ENCODE assay signal across 9 cellular contexts in genomic region chr1:151062738-151063371, GRCh38. TPM values are rescaled to one million over a fixed set of nuclear protein-coding genes. Genes with fewer than 3 reads are reported as not detected.
DNase-seq lines count a peak whose midpoint lies in the region; ATAC-seq, FAIRE-seq and TF ChIP-seq lines count a peak whose summit lies in the region.
"Had no signal": no experiment of that assay in that cellular context is flagged by ENCODE, and none has a peak within 500 bp of the region (broad histone marks: within the 10 kb centered on the region; RNA-seq: fewer than 3 reads in every experiment).

No MANE protein-coding gene starts in this region.

- DNase-seq in D721Med (ENCODE audit: insufficient read length, low spot score) (no peak), MG63 (peak; percentile 69), endothelial cell (ENCODE audit: low spot score) (no peak), trophoblast cell (peak; percentile 51 to 70), DMS153 treated with DMSO at 0.1 percent for 48 hours (lab: John Stamatoyannopoulos, UW; ENCODE audit: unreplicated experiment) (no peak)
- DNase-seq in stimulated activated naive CD4-positive, alpha-beta T cell (lab: John Stamatoyannopoulos, UW) = no peak
- DNase-seq: colonic mucosa had no signal

- peak overlapping the region; percentile 98 for H3K4me3 Mint-ChIP-seq in endothelial cell (ENCODE audit: unreplicated experiment)

- peak; percentile 38 for FAIRE-seq in D721Med (lab: Jason Lieb, UNC)

- peak overlapping the region; percentile 60 for H3K4ac ChIP-seq in trophoblast cell (ENCODE audit: low read depth, low read length)

- no peak overlapping the region for H3K9ac ChIP-seq in trophoblast cell (ENCODE audit: low read length)

- no peak overlapping the region for H4K12ac ChIP-seq in trophoblast cell (ENCODE audit: low read depth, low read length)

- H3K4me3 ChIP-seq in MG63 (no peak overlapping the region), trophoblast cell (ENCODE audit: low read depth, low read length) (no peak overlapping the region)
- H3K4me3 ChIP-seq: colonic mucosa had no signal

- no peak overlapping the region for H4K91ac ChIP-seq in trophoblast cell (ENCODE audit: low read depth, low read length)

- peak overlapping the region; percentile 53 for H3K4me2 ChIP-seq in trophoblast cell (ENCODE audit: low read length)

- peaks cover 22% of the 10 kb centered on the region for H3K36me3 Mint-ChIP-seq in endothelial cell (ENCODE audit: low read depth, unreplicated experiment)

- H3K79me2 ChIP-seq in trophoblast cell (ENCODE audit: control insufficient read depth, insufficient read depth, low read length, poor library complexity) = peaks cover 25% of the 10 kb centered on the region

- no peak overlapping the region for H3K18ac ChIP-seq in trophoblast cell (ENCODE audit: low read length)

- peak overlapping the region; percentile 50 for H3K27ac ChIP-seq in trophoblast cell (ENCODE audit: low read depth, low read length)
- H3K27ac ChIP-seq: colonic mucosa had no signal

- no peak overlapping the region for H2BK120ac ChIP-seq in trophoblast cell (ENCODE audit: insufficient read depth, low read length, poor library complexity)

- H3K4me1 ChIP-seq in trophoblast cell (ENCODE audit: control insufficient read depth in 1 of 2, insufficient read depth in 2 of 2, low read length in 2 of 2) = peaks cover 5 to 8% of the 10 kb centered on the region in 2 experiments
- H3K4me1 ChIP-seq: colonic mucosa had no signal

- no CpG with 5 or more reads among the region's 3 CpGs for WGBS in trophoblast cell (ENCODE audit: extremely low coverage, insufficient coverage, insufficient read length)

- no peaks in the 10 kb centered on the region for H3K9me3 Mint-ChIP-seq in endothelial cell (ENCODE audit: unreplicated experiment)

- H3K9me3 ChIP-seq in MG63 (no peaks in the 10 kb centered on the region), trophoblast cell (ENCODE audit: insufficient read depth, low read depth, low read length) (no peaks in the 10 kb centered on the region)
- H3K9me3 ChIP-seq: colonic mucosa had no signal

- H2BK5ac ChIP-seq in trophoblast cell (ENCODE audit: low read depth, low read length, poor library complexity) = no peak overlapping the region

- H2BK12ac ChIP-seq in trophoblast cell (ENCODE audit: low read length) = no peak overlapping the region

- H2AFZ ChIP-seq in trophoblast cell (ENCODE audit: insufficient read depth, low read length, poor library complexity) = no peak overlapping the region

- H3K27me3 Mint-ChIP-seq in endothelial cell (ENCODE audit: unreplicated experiment) = peaks cover 4% of the 10 kb centered on the region

- H4K8ac ChIP-seq in trophoblast cell (ENCODE audit: low read depth, low read length) = no peak overlapping the region

- H3K4me1 Mint-ChIP-seq in endothelial cell (ENCODE audit: unreplicated experiment) = peaks cover 36% of the 10 kb centered on the region

- H3K27me3 ChIP-seq in MG63 (no peaks in the 10 kb centered on the region), trophoblast cell (ENCODE audit: insufficient read depth, low read length) (no peaks in the 10 kb centered on the region)
- H3K27me3 ChIP-seq: colonic mucosa had no signal

- no peak for ATAC-seq in GM19351 (IDR thresholded peaks at IDR 0.05; ENCODE audit: unreplicated experiment)
- no peak for ATAC-seq in HG03460 (IDR thresholded peaks at IDR 0.05; ENCODE audit: unreplicated experiment)

- TF ChIP-seq CTCF in D721Med (IDR thresholded peaks at IDR 0.05; ENCODE audit: insufficient read depth, missing control alignments) (no peak), endothelial cell (IDR thresholded peaks at IDR 0.05; ENCODE audit: unreplicated experiment) (no peak)

- peaks cover 9% of the 10 kb centered on the region for H3K36me3 ChIP-seq in MG63
- H3K36me3 ChIP-seq in trophoblast cell (ENCODE audit: control insufficient read depth in 1 of 2, insufficient read depth in 2 of 2, low read length in 2 of 2) = peaks cover 11 to 19% of the 10 kb centered on the region in 2 experiments
- H3K36me3 ChIP-seq: colonic mucosa had no signal

- H3K79me1 ChIP-seq in trophoblast cell (ENCODE audit: low read length) = peaks cover 25% of the 10 kb centered on the region

- no peak overlapping the region for H3K14ac ChIP-seq in trophoblast cell (ENCODE audit: low read length)

- no peak overlapping the region for H2AK5ac ChIP-seq in trophoblast cell (ENCODE audit: low read length)

- H3K27ac Mint-ChIP-seq in endothelial cell (ENCODE audit: unreplicated experiment) = peak overlapping the region; percentile 39

- no peak overlapping the region for H3K23ac ChIP-seq in trophoblast cell (ENCODE audit: low read length)

RNA-seq across cellular contexts. Expression of gene MLLT11, which starts 2.7 kb away (rescaled TPM):
- 6.8 and 11.5 TPM in 2 replicates for total RNA-seq in MG63 (2014; rRNA removed; shearing (Covaris generic); ENCODE audit: low replicate concordance)
- total RNA-seq in endothelial cell (ENCODE audit: unreplicated experiment) = 27.8 TPM
- 75.7 and 77.7 TPM in 2 replicates for polyA plus RNA-seq in trophoblast cell (2013)

RNA-seq across cellular contexts. Expression of gene CDC42SE1, which starts 3.4 kb away (rescaled TPM):
- 39.9 and 44.1 TPM in 2 replicates for total RNA-seq in MG63 (2014; rRNA removed; shearing (Covaris generic); ENCODE audit: low replicate concordance)
- total RNA-seq in endothelial cell (ENCODE audit: unreplicated experiment) = 180 TPM
- 123 and 125 TPM in 2 replicates for polyA plus RNA-seq in trophoblast cell (2013)

RNA-seq across cellular contexts. Expression of gene GABPB2, which starts 7.7 kb away (rescaled TPM):
- total RNA-seq in MG63 (2014; rRNA removed; shearing (Covaris generic); ENCODE audit: low replicate concordance) = 2.2 and 13.6 TPM in 2 replicates
- total RNA-seq in endothelial cell (ENCODE audit: unreplicated experiment) = 4.1 TPM
- polyA plus RNA-seq in trophoblast cell (2013) = 2.3 and 2.5 TPM in 2 replicates

RNA-seq across cellular contexts. Expression of gene C1orf56, which starts 15.3 kb away (rescaled TPM):
- 1.1 TPM in 1 of 2 replicates, not detected in the other for total RNA-seq in MG63 (2014; rRNA removed; shearing (Covaris generic); ENCODE audit: low replicate concordance)
- 1.0 TPM for total RNA-seq in endothelial cell (ENCODE audit: unreplicated experiment)
- polyA plus RNA-seq in trophoblast cell (2013) = 1.00 and 1.1 TPM in 2 replicates

RNA-seq across cellular contexts. Expression of gene BNIPL, which starts 26.5 kb away (rescaled TPM):
- 0.20 and 5.5 TPM in 2 replicates for total RNA-seq in MG63 (2014; rRNA removed; shearing (Covaris generic); ENCODE audit: low replicate concordance)
- total RNA-seq in endothelial cell (ENCODE audit: unreplicated experiment) = 1.5 TPM
- 0.77 and 0.82 TPM in 2 replicates for polyA plus RNA-seq in trophoblast cell (2013)

Comparison
In these comparisons a context has a peak if more than half of its experiments do, and no peak if none do; other contexts are left out.
1. DNase-seq: peak in MG63 (single experiment) and trophoblast cell (2 of 2); none in D721Med (single experiment), endothelial cell (single experiment), stimulated activated naive CD4-positive, alpha-beta T cell (0 of 6) and DMS153 treated with DMSO at 0.1 percent for 48 hours (single experiment).